ENCODE assay signal across 8 cellular contexts in genomic region chr20:3887870-3888614, GRCh38. TPM values are rescaled to one million over a fixed set of nuclear protein-coding genes. Genes with fewer than 3 reads are reported as not detected.
DNase-seq lines count a peak whose midpoint lies in the region; ATAC-seq and TF ChIP-seq lines count a peak whose summit lies in the region.

No MANE protein-coding gene starts in this region.

- H3K9me3 ChIP-seq in SJCRH30 (replicated peaks), result no peaks in the 10 kb centered on the region

- peaks cover 31% of the 10 kb centered on the region for H3K36me3 Mint-ChIP-seq in T-helper 1 cell treated with Interleukin-12 subunit alpha and Interleukin-12 subunit beta and Interleukin-4 antibody, amounts not matched to agents 30 μg/mL and 1 μg/mL, for 36 hours (ENCODE audit: low read depth)
- peaks cover 4% of the 10 kb centered on the region for H3K36me3 Mint-ChIP-seq in neural crest cell (ENCODE audit: low read depth)

- H3K9me3 Mint-ChIP-seq in T-helper 1 cell treated with Interleukin-12 subunit alpha and Interleukin-12 subunit beta and Interleukin-4 antibody, amounts not matched to agents 30 μg/mL and 1 μg/mL, for 36 hours, result no peaks in the 10 kb centered on the region
- H3K9me3 Mint-ChIP-seq in neural crest cell, result no peaks in the 10 kb centered on the region

- peaks cover 13% of the 10 kb centered on the region for H3K36me3 ChIP-seq in SJCRH30

- H3K27me3 Mint-ChIP-seq in T-helper 1 cell treated with Interleukin-12 subunit alpha and Interleukin-12 subunit beta and Interleukin-4 antibody, amounts not matched to agents 30 μg/mL and 1 μg/mL, for 36 hours (ENCODE audit: low read depth), result no peaks in the 10 kb centered on the region
- H3K27me3 Mint-ChIP-seq in neural crest cell (ENCODE audit: low read depth), result peaks cover 6% of the 10 kb centered on the region

- no peaks in the 10 kb centered on the region for H3K27me3 ChIP-seq in SJCRH30

- H3K4me3 ChIP-seq in SJCRH30 (peak overlapping the region; percentile 90), epithelial cell of proximal tubule (ENCODE audit: low read depth, low read length) (peak overlapping the region; percentile 95)

- H3K4me1 ChIP-seq in SJCRH30, result peaks cover 9% of the 10 kb centered on the region

- H3K27ac Mint-ChIP-seq in T-helper 1 cell treated with Interleukin-12 subunit alpha and Interleukin-12 subunit beta and Interleukin-4 antibody, amounts not matched to agents 30 μg/mL and 1 μg/mL, for 36 hours, result peak overlapping the region; percentile 94
- H3K27ac Mint-ChIP-seq in neural crest cell (ENCODE audit: unreplicated experiment), result peak overlapping the region; percentile 95

- peak overlapping the region; percentile 94 for H3K27ac ChIP-seq in SJCRH30

- no peak for DNase-seq in T-helper 1 cell
- DNase-seq in SJCRH30, result peak in 1 of 2 experiments; percentile 35
- DNase-seq in epithelial cell of proximal tubule (ENCODE audit: low read depth), result no peak
- DNase-seq in neural crest cell (ENCODE audit: low read depth, low spot score), result no peak
- DNase-seq in GOT3 (lab: John Stamatoyannopoulos, UW), result no peak
- DNase-seq in NCI-H2081 treated with DMSO at 0.1 percent for 48 hours (lab: John Stamatoyannopoulos, UW), result no peak

- H3K4me1 Mint-ChIP-seq in T-helper 1 cell treated with Interleukin-12 subunit alpha and Interleukin-12 subunit beta and Interleukin-4 antibody, amounts not matched to agents 30 μg/mL and 1 μg/mL, for 36 hours (ENCODE audit: low read depth), result peaks cover 35% of the 10 kb centered on the region
- peaks cover 48% of the 10 kb centered on the region for H3K4me1 Mint-ChIP-seq in neural crest cell

- no peak for TF ChIP-seq CTCF in epithelial cell of proximal tubule (conservative IDR thresholded peaks at IDR 0.05; ENCODE audit: low read depth, low read length)
- TF ChIP-seq CTCF in neural crest cell (conservative IDR thresholded peaks at IDR 0.05), result no peak

- ATAC-seq in GM19328 (IDR thresholded peaks at IDR 0.05; ENCODE audit: unreplicated experiment), result no peak

- peak overlapping the region; percentile 99 for H3K4me3 Mint-ChIP-seq in T-helper 1 cell treated with Interleukin-12 subunit alpha and Interleukin-12 subunit beta and Interleukin-4 antibody, amounts not matched to agents 30 μg/mL and 1 μg/mL, for 36 hours
- H3K4me3 Mint-ChIP-seq in neural crest cell, result peak overlapping the region; percentile 96

RNA-seq across cellular contexts. Expression of gene PANK2, which starts 1.1 kb away (rescaled TPM):
- 48.0 and 57.9 TPM in 2 replicates for total RNA-seq in SJCRH30 (2014; rRNA removed; shearing (Covaris generic))
- total RNA-seq in epithelial cell of proximal tubule (29.3 and 45.4 TPM in 2 replicates), neural crest cell (65.4 and 66.9 TPM in 2 replicates)

RNA-seq across cellular contexts. Expression of gene MAVS, which starts 41.4 kb away (rescaled TPM):
- 26.4 and 28.9 TPM in 2 replicates for total RNA-seq in SJCRH30 (2014; rRNA removed; shearing (Covaris generic))
- total RNA-seq in epithelial cell of proximal tubule (20.8 and 22.2 TPM in 2 replicates), neural crest cell (37.2 and 38.3 TPM in 2 replicates)
